Comparison of ENCODE assay signal across 19 cellular contexts in genomic region chr12:13176257-13176656, GRCh38. TPM values are rescaled to one million over a fixed set of nuclear protein-coding genes. Genes with fewer than 3 reads are reported as not detected.
DNase-seq lines count a peak whose midpoint lies in the region; ATAC-seq and TF ChIP-seq lines count a peak whose summit lies in the region.
"Had no signal": no experiment of that assay in that cellular context is flagged by ENCODE, and none has a peak within 500 bp of the region (broad histone marks: within the 10 kb centered on the region; RNA-seq: fewer than 3 reads in every experiment).

No MANE protein-coding gene starts in this region.

- POLR2A ChIA-PET in PC-3 (lab: Charles Lee; ENCODE audit: unreplicated experiment), result no interaction called here
- POLR2A ChIA-PET in HEK293T (lab: Yijun Ruan, JAX), result no interaction called here

- no peaks in the 10 kb centered on the region for H3K79me2 ChIP-seq in PC-3 (ENCODE audit: low read length)

- no peak overlapping the region for H3K4me3 Mint-ChIP-seq in Calu3 (ENCODE audit: low read depth, unreplicated experiment)
- H3K4me3 Mint-ChIP-seq: CD4-positive, alpha-beta T cell; H9 had no signal

- ATAC-seq in PC-3 (no peak), gastroesophageal sphincter (no peak)
- ATAC-seq: GM12878, K562 had no signal

- TF ChIP-seq EP300 in gastroesophageal sphincter (IDR thresholded peaks at IDR 0.05), result no peak

- DNase-seq in Calu3 (peak; percentile 51), PC-3 (peak; percentile 26), epithelial cell of prostate (ENCODE audit: low read depth, low spot score) (no peak), kidney tubule cell (ENCODE audit: low spot score) (peak; percentile 80), HEK293T (ENCODE audit: extremely low spot score) (no peak), NCI-H446 treated with DMSO at 0.1 percent for 48 hours (lab: John Stamatoyannopoulos, UW) (no peak), NCI-H82 treated with DMSO at 0.1 percent for 48 hours (lab: John Stamatoyannopoulos, UW; ENCODE audit: unreplicated experiment) (no peak)
- DNase-seq: BE2C; CD4-positive, alpha-beta T cell; H9; NCI-H1105; NCI-H2081; NCI-H2171 treated with DMSO at 0.1 percent for 48 hours; NCI-H510A; NCI-H774 had no signal

- no peaks in the 10 kb centered on the region for H3K36me3 Mint-ChIP-seq in Calu3 (ENCODE audit: insufficient read depth, unreplicated experiment)

- peaks cover 80% of the 10 kb centered on the region for H3K4me1 Mint-ChIP-seq in Calu3 (ENCODE audit: low read depth, unreplicated experiment)

- H3K27me3 ChIP-seq in PC-3 (ENCODE audit: low read length), result no peaks in the 10 kb centered on the region
- H3K27me3 ChIP-seq in gastroesophageal sphincter, result peaks cover 3% of the 10 kb centered on the region
- H3K27me3 ChIP-seq: SJSA1 had no signal

- no peak for TF ChIP-seq POLR2A in gastroesophageal sphincter (IDR thresholded peaks at IDR 0.05)

- H3F3A ChIP-seq in PC-3 (ENCODE audit: low read length, unreplicated experiment), result no peaks in the 10 kb centered on the region

- no peak overlapping the region for H3K27ac Mint-ChIP-seq in Calu3 (ENCODE audit: unreplicated experiment)
- H3K27ac Mint-ChIP-seq: CD4-positive, alpha-beta T cell; H9 had no signal

- CTCF ChIA-PET in Calu3 (lab: Charles Lee), result interaction anchor here (1.0 to 1.3 kb wide), 2 partner anchors 10 to 20 kb away, joined by 3 to 5 read pairs; partner anchors contain the start of gene EMP1
- CTCF ChIA-PET in PC-3 (lab: Charles Lee), result no interaction called here
- CTCF ChIA-PET in HEK293T (lab: Yijun Ruan, JAX), result no interaction called here

- no peak overlapping the region for H3K9ac ChIP-seq in PC-3 (ENCODE audit: low read length)

- BruUV-seq in Calu3 (replicated peaks; lab: Mats Ljungman, UMichigan) (no TSS peak), PC-3 (replicated peaks; lab: Mats Ljungman, UMichigan) (no TSS peak)

- peaks cover 69% of the 10 kb centered on the region for H3K4me1 ChIP-seq in PC-3 (ENCODE audit: insufficient read depth, low read length)
- peaks cover 0 to 45% (median 22%) of the 10 kb centered on the region in 3 donors for H3K4me1 ChIP-seq in gastroesophageal sphincter
- H3K4me1 ChIP-seq: BE2C had no signal

- 82 to 90% methylated on average over 2 to 4 of the region's 4 CpGs for WGBS in gastroesophageal sphincter (ENCODE audit: low coverage in 1 of 2), 2 donors

- H3K4me2 ChIP-seq in PC-3 (ENCODE audit: low read length), result no peak overlapping the region

- H3K36me3 ChIP-seq in PC-3 (ENCODE audit: low read depth, low read length) (no peaks in the 10 kb centered on the region), gastroesophageal sphincter (no peaks in the 10 kb centered on the region)
- H3K36me3 ChIP-seq: BE2C, SJSA1 had no signal

- no peaks in the 10 kb centered on the region for H3K9me3 Mint-ChIP-seq in Calu3 (ENCODE audit: low read depth, unreplicated experiment)
- H3K9me3 Mint-ChIP-seq: CD4-positive, alpha-beta T cell; H9 had no signal

- H4K20me1 ChIP-seq in PC-3 (ENCODE audit: low read length), result no peaks in the 10 kb centered on the region

- intact Hi-C loops in Calu3 (cut with micrococcal nuclease; ENCODE audit: unreplicated experiment), result no loop called here
- intact Hi-C loops in PC-3 (cut with micrococcal nuclease), result no loop called here

- H3K27ac ChIP-seq in PC-3 (ENCODE audit: low read length) (no peak overlapping the region), epithelial cell of prostate (peak overlapping the region; percentile 80), gastroesophageal sphincter (no peak overlapping the region)
- H3K27ac ChIP-seq: SJSA1 had no signal

- no peak overlapping the region for H3K4me3 ChIP-seq in PC-3 (ENCODE audit: low read length)
- H3K4me3 ChIP-seq in gastroesophageal sphincter, result no peak overlapping the region
- H3K4me3 ChIP-seq: GM12878, K562, SJSA1 had no signal

- TF ChIP-seq CTCF in Calu3 (IDR thresholded peaks at IDR 0.05; ENCODE audit: unreplicated experiment), result no peak
- no peak for TF ChIP-seq CTCF in PC-3 (conservative IDR thresholded peaks at IDR 0.05; ENCODE audit: low read depth, low read length)
- TF ChIP-seq CTCF in gastroesophageal sphincter (IDR thresholded peaks at IDR 0.05), result no peak

- H3K9me3 ChIP-seq in PC-3 (ENCODE audit: low read length), result no peaks in the 10 kb centered on the region
- no peaks in the 10 kb centered on the region for H3K9me3 ChIP-seq in gastroesophageal sphincter
- H3K9me3 ChIP-seq: BE2C, SJSA1 had no signal

- H3K9me2 ChIP-seq in PC-3 (replicated peaks; ENCODE audit: low read length), result no peaks in the 10 kb centered on the region

- no peaks in the 10 kb centered on the region for H3K27me3 Mint-ChIP-seq in Calu3 (ENCODE audit: unreplicated experiment)
- H3K27me3 Mint-ChIP-seq: CD4-positive, alpha-beta T cell had no signal

- H2AFZ ChIP-seq in PC-3 (ENCODE audit: low read length), result no peak overlapping the region

TF ChIP-seq in HEK293T, 16 proteins besides CTCF, POLR2A, EP300 and RAD21:
- TF ChIP-seq ZNF384 (IDR thresholded peaks at IDR 0.05) (no peak), ARNT (IDR thresholded peaks at IDR 0.05) (no peak), BHLHE40 (IDR thresholded peaks at IDR 0.05; ENCODE audit: borderline replicate concordance) (no peak), FOXK2 (IDR thresholded peaks at IDR 0.05) (no peak), PKNOX1 (IDR thresholded peaks at IDR 0.05) (no peak)

RNA-seq across cellular contexts. Expression of gene EMP1, which starts 20.3 kb away (rescaled TPM):
- 128 and 146 TPM in 2 replicates for total RNA-seq in Calu3 (2022)
- 158 and 187 TPM in 2 replicates for total RNA-seq in PC-3 (2014; rRNA removed)
- total RNA-seq in gastroesophageal sphincter, result 100 to 1,000 TPM in 3 of 4 donors, 10 to 100 TPM in 1; 50.0 to 482 (median 331) TPM

Comparison
In these comparisons a context has a peak if more than half of its experiments do, and no peak if none do; other contexts are left out.
1. DNase-seq: peak in Calu3 (single experiment), PC-3 (single experiment) and kidney tubule cell (single experiment); none in epithelial cell of prostate (single experiment), HEK293T (single experiment), NCI-H446 treated with DMSO at 0.1 percent for 48 hours (single experiment) and NCI-H82 treated with DMSO at 0.1 percent for 48 hours (single experiment).